8 cellular contexts compared by ENCODE assay signal in genomic region chr11:75325713-75326438, GRCh38. TPM values are rescaled to one million over a fixed set of nuclear protein-coding genes. Genes with fewer than 3 reads are reported as not detected.
DNase-seq lines count a peak whose midpoint lies in the region; ATAC-seq and TF ChIP-seq lines count a peak whose summit lies in the region.

No MANE protein-coding gene starts in this region.

- no peaks in the 10 kb centered on the region for H3K79me2 ChIP-seq in neural progenitor cell (ENCODE audit: low read depth)

- H3K27ac ChIP-seq in HEK293 (ENCODE audit: extremely low read depth, low read depth, low read length) (no peak overlapping the region), neural progenitor cell (no peak overlapping the region)

- H3K36me3 ChIP-seq in HEK293 (ENCODE audit: control insufficient read depth in 2 of 2, insufficient read depth in 1 of 2, low read length in 2 of 2) = no peaks in the 10 kb centered on the region
- H3K36me3 ChIP-seq in neural progenitor cell = no peaks in the 10 kb centered on the region

- H3K27me3 ChIP-seq in neural progenitor cell = no peaks in the 10 kb centered on the region

- CTCF ChIA-PET in HEK293 (lab: Yijun Ruan, JAX) = interaction anchor here (0.6 to 4.9 kb wide), 8 partner anchors 30 to 61 kb away, joined by 3 to 21 read pairs (median 4); no protein-coding TSS in a partner anchor
- CTCF ChIA-PET in activated CD8-positive, alpha-beta T cell treated with anti-CD3 and anti-CD28 coated beads for 36 hours (lab: Charles Lee) = interaction anchor here (0.8 to 2.8 kb wide), 6 partner anchors 12 to 62 kb away, joined by 3 to 13 read pairs (median 4); no protein-coding TSS in a partner anchor

- intact Hi-C loops in activated CD8-positive, alpha-beta T cell treated with anti-CD3 and anti-CD28 coated beads for 36 hours (cut with micrococcal nuclease) = loop anchor here (1.0 to 5.0 kb wide), 2 partner anchors 44 to 58 kb away; no protein-coding TSS in a partner anchor

- H3K4me1 ChIP-seq in HEK293 (ENCODE audit: control insufficient read depth, insufficient read depth, low read length) = no peaks in the 10 kb centered on the region
- peaks cover 11% of the 10 kb centered on the region for H3K4me1 ChIP-seq in neural progenitor cell

- no peaks in the 10 kb centered on the region for H4K20me1 ChIP-seq in neural progenitor cell (ENCODE audit: low read depth)

- no peaks in the 10 kb centered on the region for H3K27me3 Mint-ChIP-seq in activated CD8-positive, alpha-beta T cell treated with anti-CD3 and anti-CD28 coated beads for 36 hours
- peaks cover 5% of the 10 kb centered on the region for H3K27me3 Mint-ChIP-seq in neural progenitor cell (ENCODE audit: insufficient read depth, low read depth)

- H3K9me3 ChIP-seq in HEK293 (ENCODE audit: control insufficient read depth, insufficient read depth, low read depth, low read length) (no peaks in the 10 kb centered on the region), neural progenitor cell (ENCODE audit: low read depth) (no peaks in the 10 kb centered on the region)

- H3K9ac ChIP-seq in neural progenitor cell = no peak overlapping the region

- ATAC-seq in activated CD8-positive, alpha-beta T cell treated with anti-CD3 and anti-CD28 coated beads for 36 hours = peak; percentile 82
- no peak for ATAC-seq in GM21367 (IDR thresholded peaks at IDR 0.05; ENCODE audit: unreplicated experiment)

- POLR2A ChIA-PET in HEK293 (lab: Yijun Ruan, JAX) = no interaction called here
- POLR2A ChIA-PET in activated CD8-positive, alpha-beta T cell treated with anti-CD3 and anti-CD28 coated beads for 36 hours (lab: Charles Lee) = interaction anchor here (1.1 to 3.4 kb wide), 3 partner anchors 14 to 75 kb away, joined by 4 to 18 read pairs (median 9); partner anchors contain the start of gene ARRB1

- no peak overlapping the region for H2AFZ ChIP-seq in neural progenitor cell (replicated peaks)

- peak overlapping the region; percentile 65 for H3K27ac Mint-ChIP-seq in activated CD8-positive, alpha-beta T cell treated with anti-CD3 and anti-CD28 coated beads for 36 hours
- H3K27ac Mint-ChIP-seq in neural progenitor cell = no peak overlapping the region

- no peak overlapping the region for H3K4me2 ChIP-seq in neural progenitor cell

- no peaks in the 10 kb centered on the region for H3K36me3 Mint-ChIP-seq in activated CD8-positive, alpha-beta T cell treated with anti-CD3 and anti-CD28 coated beads for 36 hours (ENCODE audit: low read depth)
- H3K36me3 Mint-ChIP-seq in neural progenitor cell = no peaks in the 10 kb centered on the region

- H3K4me3 ChIP-seq in HEK293 (ENCODE audit: low read depth, low read length) (no peak overlapping the region), neural progenitor cell (no peak overlapping the region)

- peak overlapping the region; percentile 26 for H3K4me3 Mint-ChIP-seq in activated CD8-positive, alpha-beta T cell treated with anti-CD3 and anti-CD28 coated beads for 36 hours
- H3K4me3 Mint-ChIP-seq in neural progenitor cell = no peak overlapping the region

- H3K9me3 Mint-ChIP-seq in activated CD8-positive, alpha-beta T cell treated with anti-CD3 and anti-CD28 coated beads for 36 hours = no peaks in the 10 kb centered on the region
- H3K9me3 Mint-ChIP-seq in neural progenitor cell = no peaks in the 10 kb centered on the region

- DNase-seq in activated CD8-positive, alpha-beta T cell treated with anti-CD3 and anti-CD28 coated beads for 36 hours = peak; percentile 91
- DNase-seq in fibroblast of gingiva (ENCODE audit: low read depth) = peak; percentile 40
- DNase-seq in renal cortical epithelial cell (ENCODE audit: low read depth) = peak; percentile 93
- DNase-seq in neural progenitor cell (ENCODE audit: low spot score) = no peak
- no peak for DNase-seq in NCI-H2081 (lab: John Stamatoyannopoulos, UW)
- no peak for DNase-seq in NCI-H1694 treated with DMSO at 0.1 percent for 48 hours (lab: John Stamatoyannopoulos, UW)

- H3F3A ChIP-seq in neural progenitor cell (ENCODE audit: low read depth) = peaks cover 6% of the 10 kb centered on the region

- TF ChIP-seq CTCF in HEK293 (tag by site-specific recombination; IDR thresholded peaks at IDR 0.05) (no peak), neural progenitor cell (IDR thresholded peaks at IDR 0.05) (no peak)
- no peak for TF ChIP-seq CTCF in activated CD8-positive, alpha-beta T cell treated with anti-CD3 and anti-CD28 coated beads for 36 hours (IDR thresholded peaks at IDR 0.05)

- peaks cover 57% of the 10 kb centered on the region for H3K4me1 Mint-ChIP-seq in activated CD8-positive, alpha-beta T cell treated with anti-CD3 and anti-CD28 coated beads for 36 hours (ENCODE audit: low read depth)
- H3K4me1 Mint-ChIP-seq in neural progenitor cell = peaks cover 24% of the 10 kb centered on the region

TF ChIP-seq in HEK293, 187 proteins besides CTCF, POLR2A, EP300 and RAD21:
- TF ChIP-seq, protein P1, sequence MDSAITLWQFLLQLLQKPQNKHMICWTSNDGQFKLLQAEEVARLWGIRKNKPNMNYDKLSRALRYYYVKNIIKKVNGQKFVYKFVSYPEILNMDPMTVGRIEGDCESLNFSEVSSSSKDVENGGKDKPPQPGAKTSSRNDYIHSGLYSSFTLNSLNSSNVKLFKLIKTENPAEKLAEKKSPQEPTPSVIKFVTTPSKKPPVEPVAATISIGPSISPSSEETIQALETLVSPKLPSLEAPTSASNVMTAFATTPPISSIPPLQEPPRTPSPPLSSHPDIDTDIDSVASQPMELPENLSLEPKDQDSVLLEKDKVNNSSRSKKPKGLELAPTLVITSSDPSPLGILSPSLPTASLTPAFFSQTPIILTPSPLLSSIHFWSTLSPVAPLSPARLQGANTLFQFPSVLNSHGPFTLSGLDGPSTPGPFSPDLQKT (IDR thresholded peaks at IDR 0.05; ENCODE audit: borderline replicate concordance, low read depth, low read length) = no peak
- TF ChIP-seq SP7 (tag by site-specific recombination; IDR thresholded peaks at IDR 0.05) (0 out of 2 replicates have a peak, but pooled peaks have one; percentile 16), ZIC2 (tag by site-specific recombination; IDR thresholded peaks at IDR 0.05) (peak; percentile 27), OSR2 (tag by site-specific recombination; IDR thresholded peaks at IDR 0.05) (peak; percentile 59), ZNF664 (tag by site-specific recombination; IDR thresholded peaks at IDR 0.05) (peak; percentile 87), ZNF19 (tag by site-specific recombination; IDR thresholded peaks at IDR 0.05; ENCODE audit: low read depth) (no peak)

RNA-seq across cellular contexts. Expression of gene ARRB1, which starts 25.6 kb away (rescaled TPM):
- total RNA-seq in activated CD8-positive, alpha-beta T cell treated with anti-CD3 and anti-CD28 coated beads for 36 hours = 10 to 100 TPM; 16.2 to 18.8 TPM
- total RNA-seq in renal cortical epithelial cell (3.6 and 6.7 TPM in 2 replicates), neural progenitor cell (ENCODE audit: low replicate concordance) (1.0 and 1.8 TPM in 2 replicates)

Comparison
In these comparisons a context has a peak if more than half of its experiments do, and no peak if none do; other contexts are left out.
1. DNase-seq: peak in activated CD8-positive, alpha-beta T cell treated with anti-CD3 and anti-CD28 coated beads for 36 hours (single experiment), fibroblast of gingiva (single experiment) and renal cortical epithelial cell (single experiment); none in neural progenitor cell (single experiment), NCI-H2081 (0 of 2) and NCI-H1694 treated with DMSO at 0.1 percent for 48 hours (single experiment).